20 cellular contexts compared by ENCODE assay signal in genomic region chr14:104182857-104183425, GRCh38. TPM values are rescaled to one million over a fixed set of nuclear protein-coding genes. Genes with fewer than 3 reads are reported as not detected.
DNase-seq lines count a peak whose midpoint lies in the region; ATAC-seq and TF ChIP-seq lines count a peak whose summit lies in the region.
"Had no signal": no experiment of that assay in that cellular context is flagged by ENCODE, and none has a peak within 500 bp of the region (broad histone marks: within the 10 kb centered on the region; RNA-seq: fewer than 3 reads in every experiment).

No MANE protein-coding gene starts in this region.

- peaks cover 3% of the 10 kb centered on the region for H3K79me1 ChIP-seq in neuronal stem cell (ENCODE audit: low read depth, low read length)

- H3K4me3 ChIP-seq in WERI-Rb-1 (ENCODE audit: low read depth, low read length) (no peak overlapping the region), neuronal stem cell (ENCODE audit: low read length in 2 of 2) (no peak overlapping the region), esophagus muscularis mucosa (no peak overlapping the region)
- H3K4me3 ChIP-seq: BLaER1 had no signal

- peak; percentile 11 for ATAC-seq in stimulated activated naive CD8-positive, alpha-beta T cell treated with anti-CD3 and anti-CD28 coated beads, Interleukin-15, amount 100 ng/mL, for 72 hours
- ATAC-seq in stimulated activated naive CD8-positive, alpha-beta T cell treated with anti-CD3 and anti-CD28 coated beads, Interleukin-15, Interleukin-2, amounts not matched to agents 100 U/mL and 50 U/mL, for 24 hours: no peak
- no peak for ATAC-seq in foreskin keratinocyte

- WGBS in neuronal stem cell (ENCODE audit: extremely low coverage in 2 of 2, insufficient read length in 2 of 2, insufficient replicate concordance in 1 of 2), 2 donors: no CpG with 5 or more reads among the region's 16 CpGs
- 92% methylated on average over 9 of the region's 16 CpGs for WGBS in esophagus muscularis mucosa

- H3K4me2 ChIP-seq in neuronal stem cell (ENCODE audit: insufficient read depth, low read length, poor library complexity, severe bottlenecking): no peak overlapping the region
- H3K4me2 ChIP-seq: BLaER1 had no signal

- no peak overlapping the region for H2AFZ ChIP-seq in neuronal stem cell (ENCODE audit: low read length)

- no peaks in the 10 kb centered on the region for H3K27me3 Mint-ChIP-seq in stimulated activated naive CD8-positive, alpha-beta T cell treated with anti-CD3 and anti-CD28 coated beads, Interleukin-15, amount 100 ng/mL, for 72 hours
- H3K27me3 Mint-ChIP-seq: CD4-positive, alpha-beta memory T cell; CD4-positive, CD25-positive, alpha-beta regulatory T cell had no signal

- no peak overlapping the region for H3K27ac Mint-ChIP-seq in stimulated activated naive CD8-positive, alpha-beta T cell treated with anti-CD3 and anti-CD28 coated beads, Interleukin-15, amount 100 ng/mL, for 72 hours
- H3K27ac Mint-ChIP-seq: CD4-positive, alpha-beta memory T cell; CD8-positive, alpha-beta memory T cell had no signal

- peaks cover 2% of the 10 kb centered on the region; the same call in 1 of the 2 replicates for H3K36me3 ChIP-seq in WERI-Rb-1
- no peaks in the 10 kb centered on the region for H3K36me3 ChIP-seq in neuronal stem cell (replicated peaks in 1 of 2; ENCODE audit: control insufficient read depth in 2 of 2, insufficient read depth in 2 of 2, low read length in 2 of 2)
- peaks cover 0 to 2% (median 0%) of the 10 kb centered on the region in 4 donors for H3K36me3 ChIP-seq in esophagus muscularis mucosa

- no peak overlapping the region for H3K4ac ChIP-seq in neuronal stem cell (ENCODE audit: low read length)

- TF ChIP-seq CTCF in WERI-Rb-1 (IDR thresholded peaks at IDR 0.05; ENCODE audit: low read depth, low read length): no peak
- TF ChIP-seq CTCF in foreskin keratinocyte (conservative IDR thresholded peaks at IDR 0.05): no peak
- TF ChIP-seq CTCF in esophagus muscularis mucosa (IDR thresholded peaks at IDR 0.05): no peak

- intact Hi-C loops in esophagus muscularis mucosa (cut with DNase I): no loop called here

- H3K9ac ChIP-seq in neuronal stem cell (ENCODE audit: low read depth, low read length, poor library complexity): no peak overlapping the region
- H3K9ac ChIP-seq: BLaER1 had no signal

- H2BK12ac ChIP-seq in neuronal stem cell (ENCODE audit: low read length): no peak overlapping the region

- peak overlapping the region; percentile 64 for H3K18ac ChIP-seq in neuronal stem cell (ENCODE audit: low read length)

- H4K91ac ChIP-seq in neuronal stem cell (ENCODE audit: low read depth, low read length, poor library complexity): no peak overlapping the region

- no peak for TF ChIP-seq EP300 in esophagus muscularis mucosa (IDR thresholded peaks at IDR 0.05)

- 0 out of 2 replicates have a peak overlapping the region, but pooled peaks have one; percentile 28 for H3K27ac ChIP-seq in WERI-Rb-1
- no peak overlapping the region for H3K27ac ChIP-seq in neuronal stem cell (replicated peaks; ENCODE audit: low read length)
- H3K27ac ChIP-seq in foreskin keratinocyte: no peak overlapping the region
- no peak overlapping the region for H3K27ac ChIP-seq in esophagus muscularis mucosa (replicated peaks in 1 of 4)
- H3K27ac ChIP-seq: BLaER1 had no signal

- H2AK5ac ChIP-seq in neuronal stem cell (ENCODE audit: low read depth, low read length): no peak overlapping the region

- H3K9me3 Mint-ChIP-seq in stimulated activated naive CD8-positive, alpha-beta T cell treated with anti-CD3 and anti-CD28 coated beads, Interleukin-15, amount 100 ng/mL, for 72 hours: no peaks in the 10 kb centered on the region
- H3K9me3 Mint-ChIP-seq: CD4-positive, alpha-beta memory T cell; CD4-positive, CD25-positive, alpha-beta regulatory T cell; CD8-positive, alpha-beta memory T cell had no signal

- H2BK120ac ChIP-seq in neuronal stem cell (ENCODE audit: low read depth, low read length): peak overlapping the region; percentile 31

- no peak overlapping the region for H2BK15ac ChIP-seq in neuronal stem cell (ENCODE audit: low read length)

- no peaks in the 10 kb centered on the region for H3K4me1 Mint-ChIP-seq in stimulated activated naive CD8-positive, alpha-beta T cell treated with anti-CD3 and anti-CD28 coated beads, Interleukin-15, amount 100 ng/mL, for 72 hours
- H3K4me1 Mint-ChIP-seq: CD14-positive monocyte; CD4-positive, alpha-beta memory T cell; CD4-positive, CD25-positive, alpha-beta regulatory T cell; CD8-positive, alpha-beta memory T cell had no signal

- H3K27me3 ChIP-seq in WERI-Rb-1 (ENCODE audit: insufficient read depth, low read depth, severe bottlenecking) (no peaks in the 10 kb centered on the region), neuronal stem cell (ENCODE audit: control insufficient read depth in 3 of 3, insufficient read depth in 3 of 3, low read depth in 1 of 3, low read length in 3 of 3) (peaks cover 0 to 2% (median 0%) of the 10 kb centered on the region in 3 experiments), foreskin keratinocyte (peaks cover 7% of the 10 kb centered on the region), esophagus muscularis mucosa (peaks cover 0 to 66% (median 0%) of the 10 kb centered on the region in 4 donors)
- H3K27me3 ChIP-seq: BE2C, BLaER1 had no signal

- no peak for TF ChIP-seq POLR2A in esophagus muscularis mucosa (IDR thresholded peaks at IDR 0.05; ENCODE audit: low read depth)

- H3K14ac ChIP-seq in neuronal stem cell (ENCODE audit: low read length): peak overlapping the region; percentile 47

- H3K4me3 Mint-ChIP-seq in stimulated activated naive CD8-positive, alpha-beta T cell treated with anti-CD3 and anti-CD28 coated beads, Interleukin-15, amount 100 ng/mL, for 72 hours: no peak overlapping the region
- H3K4me3 Mint-ChIP-seq: CD14-positive monocyte; CD4-positive, alpha-beta memory T cell; CD4-positive, CD25-positive, alpha-beta regulatory T cell; CD8-positive, alpha-beta memory T cell had no signal

- H3K4me1 ChIP-seq in neuronal stem cell (ENCODE audit: control insufficient read depth in 2 of 2, insufficient read depth in 1 of 2, low read depth in 1 of 2, low read length in 2 of 2): peaks cover 12 to 15% of the 10 kb centered on the region in 2 donors
- H3K4me1 ChIP-seq in foreskin keratinocyte: no peaks in the 10 kb centered on the region
- peaks cover 0 to 18% (median 2%) of the 10 kb centered on the region in 4 donors for H3K4me1 ChIP-seq in esophagus muscularis mucosa

- DNase-seq in stimulated activated naive CD8-positive, alpha-beta T cell treated with anti-CD3 and anti-CD28 coated beads, Interleukin-15, amount 100 ng/mL, for 72 hours: no peak
- no peak for DNase-seq in stimulated activated naive CD8-positive, alpha-beta T cell treated with anti-CD3 and anti-CD28 coated beads, Interleukin-15, Interleukin-2, amounts not matched to agents 100 U/mL and 50 U/mL, for 24 hours
- no peak for DNase-seq in WERI-Rb-1
- no peak for DNase-seq in neuronal stem cell (ENCODE audit: low spot score)
- no peak for DNase-seq in DMS 273 treated with DMSO at 0.1 percent for 48 hours (lab: John Stamatoyannopoulos, UW)
- DNase-seq in foreskin keratinocyte: no peak
- DNase-seq in esophagus muscularis mucosa (ENCODE audit: extremely low spot score): no peak
- DNase-seq: 8988T; ACHN; BE2C; C1 segment of cervical spinal cord; CD4-positive, alpha-beta memory T cell; CD4-positive, CD25-positive, alpha-beta regulatory T cell; CD8-positive, alpha-beta memory T cell; COR-L47; DMS79 treated with DMSO at 0.1 percent for 48 hours; GF-D8 had no signal

- no peak overlapping the region for H2BK5ac ChIP-seq in neuronal stem cell (ENCODE audit: low read length)

- no peaks in the 10 kb centered on the region for H3K9me3 ChIP-seq in WERI-Rb-1 (ENCODE audit: severe bottlenecking)
- H3K9me3 ChIP-seq in neuronal stem cell (replicated peaks in 1 of 2; ENCODE audit: control insufficient read depth in 2 of 2, insufficient read depth in 1 of 2, low read depth in 1 of 2, low read length in 2 of 2): no peaks in the 10 kb centered on the region
- H3K9me3 ChIP-seq in esophagus muscularis mucosa: no peaks in the 10 kb centered on the region
- H3K9me3 ChIP-seq: BE2C, BLaER1 had no signal

- no peak overlapping the region for H4K8ac ChIP-seq in neuronal stem cell (ENCODE audit: low read depth, low read length)

- no peak overlapping the region for H3K23ac ChIP-seq in neuronal stem cell (ENCODE audit: low read depth, low read length, poor library complexity)

RNA-seq across cellular contexts. Expression of gene KIF26A, which starts 44.6 kb away (rescaled TPM):
- polyA plus RNA-seq in neuronal stem cell (2013, experiment 1 of 2): 14.6 TPM
- 14.0 TPM for polyA plus RNA-seq in neuronal stem cell (2013, experiment 2 of 2)
- total RNA-seq in foreskin keratinocyte (1.3 and 2.0 TPM in 2 replicates), esophagus muscularis mucosa (1 to 10 TPM; 4.6 to 7.2 (median 5.6) TPM)
- 0.42 and 0.53 TPM in 2 replicates for polyA plus RNA-seq in foreskin keratinocyte
- polyA plus RNA-seq: AG04450; CD14-positive monocyte; CD4-positive, CD25-positive, alpha-beta regulatory T cell; CD8-positive, alpha-beta memory T cell had no signal
